In the genomic region with DNA sequence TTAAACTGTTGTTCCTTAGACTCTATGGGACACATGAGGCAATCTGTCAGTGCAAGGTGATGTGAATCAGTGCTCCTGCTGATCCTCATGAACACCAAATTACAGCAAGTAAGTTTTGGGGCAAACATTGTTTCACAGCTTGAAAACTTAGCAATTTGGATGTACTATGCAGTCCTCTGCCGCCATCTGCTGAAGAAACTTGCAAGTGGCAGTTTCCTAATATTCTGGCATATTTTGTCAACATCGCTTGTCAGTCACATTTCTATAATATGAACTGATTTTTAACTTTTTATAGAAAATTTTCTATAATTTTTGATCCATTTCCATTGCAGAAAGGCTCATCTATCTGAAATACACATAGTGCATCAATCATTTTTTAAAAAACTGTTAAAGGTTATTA, we compare ENCODE assay signal across 9 cellular contexts. TPM values are rescaled to one million over a fixed set of nuclear protein-coding genes. Genes with fewer than 3 reads are reported as not detected.
DNase-seq lines count a peak whose midpoint lies in the region; FAIRE-seq and TF ChIP-seq lines count a peak whose summit lies in the region.
"Had no signal": no experiment of that assay in that cellular context is flagged by ENCODE, and none has a peak within 500 bp of the region (broad histone marks: within the 10 kb centered on the region; RNA-seq: fewer than 3 reads in every experiment).

No MANE protein-coding gene starts in this region.

- no peak overlapping the region for H2AFZ ChIP-seq in GM23248
- H2AFZ ChIP-seq in endothelial cell of umbilical vein (ENCODE audit: low read depth, low read length), result no peak overlapping the region
- H2AFZ ChIP-seq in trophoblast cell (ENCODE audit: insufficient read depth, low read length, poor library complexity), result no peak overlapping the region

- no peaks in the 10 kb centered on the region for H3K9me3 ChIP-seq in CD4-positive, alpha-beta memory T cell (ENCODE audit: control insufficient read depth in 1 of 2, low read length in 2 of 2)
- H3K9me3 ChIP-seq in GM23248 (ENCODE audit: low read depth) (no peaks in the 10 kb centered on the region), endothelial cell of umbilical vein (replicated peaks; ENCODE audit: control insufficient read depth, insufficient read depth, low read length) (no peaks in the 10 kb centered on the region), trophoblast cell (ENCODE audit: insufficient read depth, low read depth, low read length) (no peaks in the 10 kb centered on the region), sigmoid colon (no peaks in the 10 kb centered on the region), tibial artery (no peaks in the 10 kb centered on the region)

- peak in 3 of 5 donors; percentile 4 to 8 (median 6) for DNase-seq in CD4-positive, alpha-beta memory T cell
- DNase-seq in GM23248, result peak; percentile 67
- DNase-seq in RPMI7951 (ENCODE audit: low read depth), result peak; percentile 19
- peak; percentile 51 for DNase-seq in endothelial cell of umbilical vein (ENCODE audit: low read depth, low spot score)
- peak; percentile 2 to 33 for DNase-seq in trophoblast cell
- DNase-seq in NCI-H526 treated with DMSO at 0.1 percent for 48 hours (lab: John Stamatoyannopoulos, UW), result no peak
- no peak for DNase-seq in sigmoid colon
- no peak for DNase-seq in tibial artery

- intact Hi-C loops in CD4-positive, alpha-beta memory T cell (cut with micrococcal nuclease), result loop anchor here (1.0 kb wide), 1 partner anchor 230 kb away; no protein-coding TSS in a partner anchor
- intact Hi-C loops in endothelial cell of umbilical vein (cut with micrococcal nuclease) (loop anchor here (1.0 kb wide), 2 partner anchors 230 to 418 kb away; no protein-coding TSS in a partner anchor), sigmoid colon (cut with DNase I) (loop anchor here (5.0 kb wide), 1 partner anchor 34 kb away; no protein-coding TSS in a partner anchor), tibial artery (cut with DNase I; ENCODE audit: low total_unique reads) (no loop called here)

- H3K9ac ChIP-seq in GM23248, result no peak overlapping the region
- H3K9ac ChIP-seq in endothelial cell of umbilical vein (replicated peaks; ENCODE audit: extremely low read depth, insufficient read depth, low read length), result no peak overlapping the region
- no peak overlapping the region for H3K9ac ChIP-seq in trophoblast cell (ENCODE audit: low read length)

- no peaks in the 10 kb centered on the region for H3K9me3 Mint-ChIP-seq in CD4-positive, alpha-beta memory T cell

- H3K27ac ChIP-seq in CD4-positive, alpha-beta memory T cell (ENCODE audit: low read depth, low read length), result no peak overlapping the region
- H3K27ac ChIP-seq in GM23248, result no peak overlapping the region
- H3K27ac ChIP-seq in endothelial cell of umbilical vein (ENCODE audit: insufficient read depth, low read depth, low read length), result no peak overlapping the region
- no peak overlapping the region for H3K27ac ChIP-seq in trophoblast cell (ENCODE audit: low read depth, low read length)
- H3K27ac ChIP-seq in sigmoid colon, result no peak overlapping the region
- H3K27ac ChIP-seq in tibial artery, result no peak overlapping the region

- H4K8ac ChIP-seq in trophoblast cell (ENCODE audit: low read depth, low read length), result no peak overlapping the region

- TF ChIP-seq POLR2A in endothelial cell of umbilical vein (IDR thresholded peaks at IDR 0.05; ENCODE audit: low read depth, low read length), result no peak
- TF ChIP-seq POLR2A in sigmoid colon (IDR thresholded peaks at IDR 0.05), result no peak

- H3K4me2 ChIP-seq in GM23248 (ENCODE audit: unreplicated experiment) (no peak overlapping the region), endothelial cell of umbilical vein (ENCODE audit: insufficient read depth, low read length) (no peak overlapping the region), trophoblast cell (ENCODE audit: low read length) (no peak overlapping the region)

- H3K14ac ChIP-seq in trophoblast cell (ENCODE audit: low read length), result no peak overlapping the region

- H2BK120ac ChIP-seq in trophoblast cell (ENCODE audit: insufficient read depth, low read length, poor library complexity), result no peak overlapping the region

- H4K91ac ChIP-seq in trophoblast cell (ENCODE audit: low read depth, low read length), result no peak overlapping the region

- no peaks in the 10 kb centered on the region for H3K9me2 ChIP-seq in GM23248 (ENCODE audit: insufficient read depth)

- no peak overlapping the region for H3K4me3 ChIP-seq in CD4-positive, alpha-beta memory T cell (ENCODE audit: low read length in 2 of 2)
- no peak overlapping the region for H3K4me3 ChIP-seq in GM23248
- no peak overlapping the region for H3K4me3 ChIP-seq in endothelial cell of umbilical vein (replicated peaks in 1 of 3; ENCODE audit: insufficient read depth in 1 of 3, low read depth in 1 of 3, low read length in 3 of 3)
- no peak overlapping the region for H3K4me3 ChIP-seq in trophoblast cell (ENCODE audit: low read depth, low read length)
- no peak overlapping the region for H3K4me3 ChIP-seq in sigmoid colon
- no peak overlapping the region for H3K4me3 ChIP-seq in tibial artery
- H3K4me3 ChIP-seq: lung had no signal

- in situ Hi-C loops in GM23248 (cut with MboI), result loop anchor here (25.0 kb wide), 1 partner anchor 234 kb away; no protein-coding TSS in a partner anchor

- WGBS in GM23248 (ENCODE audit: low coverage in 1 of 2, low lambda C conversion rate in 2 of 2, missing lambda C conversion rate in 2 of 2), 2 experiments, result 80% methylated on average over 2 of the region's 2 CpGs
- no CpG with 5 or more reads among the region's 2 CpGs for WGBS in trophoblast cell (ENCODE audit: extremely low coverage, insufficient coverage, insufficient read length)
- WGBS in sigmoid colon, 2 donors, result 87 to 92% methylated on average over 2 of the region's 2 CpGs

- peaks cover 0 to 4% (median under 1%) of the 10 kb centered on the region in 4 donors for H3K4me1 Mint-ChIP-seq in CD4-positive, alpha-beta memory T cell

- no peaks in the 10 kb centered on the region for H4K20me1 ChIP-seq in GM23248 (ENCODE audit: insufficient read depth)
- H4K20me1 ChIP-seq in endothelial cell of umbilical vein (replicated peaks; ENCODE audit: control insufficient read depth, extremely low read depth, insufficient read depth, low read length), result no peaks in the 10 kb centered on the region

- H2AK5ac ChIP-seq in trophoblast cell (ENCODE audit: low read length), result no peak overlapping the region

- H4K12ac ChIP-seq in trophoblast cell (ENCODE audit: low read depth, low read length), result no peak overlapping the region

- no peak overlapping the region for H3K4ac ChIP-seq in trophoblast cell (ENCODE audit: low read depth, low read length)

- BruUV-seq in endothelial cell of umbilical vein (replicated peaks; lab: Mats Ljungman, UMichigan), result no TSS peak

- no peaks in the 10 kb centered on the region for H3K27me3 ChIP-seq in CD4-positive, alpha-beta memory T cell (ENCODE audit: insufficient read depth, low read length)
- H3K27me3 ChIP-seq in GM23248 (replicated peaks; ENCODE audit: insufficient read depth) (no peaks in the 10 kb centered on the region), endothelial cell of umbilical vein (ENCODE audit: control insufficient read depth in 2 of 2, insufficient read depth in 2 of 2, low read length in 2 of 2) (no peaks in the 10 kb centered on the region), trophoblast cell (ENCODE audit: insufficient read depth, low read length) (no peaks in the 10 kb centered on the region), sigmoid colon (no peaks in the 10 kb centered on the region), tibial artery (no peaks in the 10 kb centered on the region)

- H3K27ac Mint-ChIP-seq in CD4-positive, alpha-beta memory T cell, result no peak overlapping the region

- H3K9me1 ChIP-seq in endothelial cell of umbilical vein (replicated peaks; ENCODE audit: control insufficient read depth, extremely low read depth, insufficient read depth, low read length), result no peaks in the 10 kb centered on the region

- peaks cover 69% of the 10 kb centered on the region for H3K36me3 ChIP-seq in CD4-positive, alpha-beta memory T cell (ENCODE audit: insufficient read depth, low read length)
- H3K36me3 ChIP-seq in GM23248 (ENCODE audit: low read depth) (peaks cover 54% of the 10 kb centered on the region), endothelial cell of umbilical vein (ENCODE audit: control insufficient read depth in 2 of 2, extremely low read depth in 1 of 2, insufficient read depth in 2 of 2, low read length in 2 of 2) (peaks cover 18 to 19% of the 10 kb centered on the region in 2 experiments), trophoblast cell (ENCODE audit: control insufficient read depth in 1 of 2, insufficient read depth in 2 of 2, low read length in 2 of 2) (peaks cover 9 to 27% of the 10 kb centered on the region in 2 experiments), sigmoid colon (peaks cover 22 to 99% (median 56%) of the 10 kb centered on the region in 4 donors), tibial artery (peaks cover 86 to 96% (median 93%) of the 10 kb centered on the region in 3 donors)

- H3K4me1 ChIP-seq in CD4-positive, alpha-beta memory T cell (ENCODE audit: insufficient read depth, low read length), result no peaks in the 10 kb centered on the region
- H3K4me1 ChIP-seq in GM23248 (ENCODE audit: insufficient read depth) (no peaks in the 10 kb centered on the region; the same call in 1 of the 2 replicates), endothelial cell of umbilical vein (ENCODE audit: control insufficient read depth, extremely low read depth, insufficient read depth, low read length) (peaks cover 5% of the 10 kb centered on the region), trophoblast cell (ENCODE audit: control insufficient read depth in 1 of 2, insufficient read depth in 2 of 2, low read length in 2 of 2) (no peaks in the 10 kb centered on the region), sigmoid colon (no peaks in the 10 kb centered on the region), tibial artery (no peaks in the 10 kb centered on the region)

- TF ChIP-seq EP300 in sigmoid colon (IDR thresholded peaks at IDR 0.05), result no peak

- H3F3A ChIP-seq in GM23248 (ENCODE audit: insufficient read depth), result no peaks in the 10 kb centered on the region

- POLR2A ChIA-PET in CD4-positive, alpha-beta memory T cell (lab: Charles Lee; ENCODE audit: partially characterized antibody), result no interaction called here
- POLR2A ChIA-PET in endothelial cell of umbilical vein (lab: Charles Lee), result no interaction called here

- H3K18ac ChIP-seq in trophoblast cell (ENCODE audit: low read length), result no peak overlapping the region

- peaks cover 73 to 81% of the 10 kb centered on the region in 2 donors for H3K36me3 Mint-ChIP-seq in CD4-positive, alpha-beta memory T cell

- no peak overlapping the region for H2BK5ac ChIP-seq in trophoblast cell (ENCODE audit: low read depth, low read length, poor library complexity)

- FAIRE-seq in endothelial cell of umbilical vein (lab: Jason Lieb, UNC), result no peak

- dilution Hi-C loops in endothelial cell of umbilical vein (cut with MboI; ENCODE audit: extremely low pct_ligation_motif_present, low sequenced_read_pairs), result no loop called here

- no peaks in the 10 kb centered on the region for H3K79me1 ChIP-seq in trophoblast cell (ENCODE audit: low read length)

- H3K23ac ChIP-seq in trophoblast cell (ENCODE audit: low read length), result no peak overlapping the region

- H3K79me2 ChIP-seq in GM23248 (ENCODE audit: insufficient read depth) (no peaks in the 10 kb centered on the region), endothelial cell of umbilical vein (ENCODE audit: control insufficient read depth, insufficient read depth, low read length) (no peaks in the 10 kb centered on the region), trophoblast cell (ENCODE audit: control insufficient read depth, insufficient read depth, low read length, poor library complexity) (no peaks in the 10 kb centered on the region)

- CTCF ChIA-PET in CD4-positive, alpha-beta memory T cell (lab: Charles Lee; ENCODE audit: partially characterized antibody), result interaction anchor here (1.1 to 2.5 kb wide), 3 partner anchors 26 to 232 kb away, joined by 3 to 5 read pairs (median 3); no protein-coding TSS in a partner anchor
- CTCF ChIA-PET in endothelial cell of umbilical vein (lab: Charles Lee), result interaction anchor here (0.6 to 2.0 kb wide), 26 partner anchors 8 to 450 kb away, joined by 3 to 11 read pairs (median 5); no protein-coding TSS in a partner anchor

- H2BK12ac ChIP-seq in trophoblast cell (ENCODE audit: low read length), result no peak overlapping the region

- no peaks in the 10 kb centered on the region for H3K27me3 Mint-ChIP-seq in CD4-positive, alpha-beta memory T cell

- H3K4me3 Mint-ChIP-seq in CD4-positive, alpha-beta memory T cell, result no peak overlapping the region

- TF ChIP-seq CTCF in endothelial cell of umbilical vein (IDR thresholded peaks at IDR 0.05; ENCODE audit: extremely low read depth in 1 of 2, insufficient read depth in 1 of 2, low read depth in 1 of 2, low read length in 2 of 2) (peak; percentile 28 to 51), sigmoid colon (IDR thresholded peaks at IDR 0.05) (peak in 1 of 4 experiments; percentile 23), tibial artery (IDR thresholded peaks at IDR 0.05) (peak in 1 of 2 experiments; percentile 34)

RNA-seq across cellular contexts. Expression of a gene that starts 56.3 kb away (rescaled TPM):
- total RNA-seq in CD4-positive, alpha-beta memory T cell, result not detected
- not detected for polyA plus RNA-seq in CD4-positive, alpha-beta memory T cell
- not detected in 2 replicates for total RNA-seq in GM23248 (2014; rRNA removed; shearing (Covaris generic))
- polyA plus RNA-seq in GM23248 (2016; fragmentation: Nextera tagmentation; extraction: Ambion mirVana) (not detected in 2 replicates), endothelial cell of umbilical vein (not detected in 2 replicates), sigmoid colon (not detected)
- 0.12 TPM in 1 of 2 replicates, not detected in the other for total RNA-seq in RPMI7951 (2014; rRNA removed; shearing (Covaris generic))
- total RNA-seq in endothelial cell of umbilical vein (not detected in 2 replicates), sigmoid colon (not detected)
- not detected in 2 replicates for polyA plus RNA-seq in endothelial cell of umbilical vein (2011; cell fraction: cytosol; rRNA removed)
- polyA plus RNA-seq in endothelial cell of umbilical vein (2011; cell fraction: nucleus; rRNA removed), result not detected in 2 replicates
- polyA plus RNA-seq in endothelial cell of umbilical vein (2012), result not detected in 2 replicates
- not detected in 2 replicates for polyA minus RNA-seq in endothelial cell of umbilical vein
- polyA minus RNA-seq in endothelial cell of umbilical vein (2011; cell fraction: cytosol; rRNA and poly(A)+ RNA removed), result not detected
- polyA minus RNA-seq in endothelial cell of umbilical vein (2011; cell fraction: nucleus; rRNA and poly(A)+ RNA removed), result not detected in 2 replicates
- not detected in 2 replicates for polyA plus RNA-seq in trophoblast cell (2013)
- total RNA-seq: lung had no signal

Comparison
In these comparisons a context has a peak if more than half of its experiments do, and no peak if none do; other contexts are left out.
1. DNase-seq: peak in CD4-positive, alpha-beta memory T cell (3 of 5), GM23248 (single experiment), RPMI7951 (single experiment), endothelial cell of umbilical vein (single experiment) and trophoblast cell (2 of 2); none in NCI-H526 treated with DMSO at 0.1 percent for 48 hours (single experiment), sigmoid colon (single experiment) and tibial artery (0 of 2).